Comparison of ENCODE assay signal across 9 cellular contexts in genomic region chr10:83448013-83448412, GRCh38.
"Had no signal": no experiment of that assay in that cellular context is flagged by ENCODE, and none has a peak within 500 bp of the region (broad histone marks: within the 10 kb centered on the region; RNA-seq: fewer than 3 reads in every experiment).

No MANE protein-coding gene starts in this region.

- H3K9ac ChIP-seq: KMS-11 had no signal

- H3K27ac ChIP-seq: HL-60, KMS-11 had no signal

- H3K4me3 Mint-ChIP-seq: GM23338, HFFc6 had no signal

- DNase-seq: H7, HFFc6, Karpas-422, KBM-7 had no signal

- H3K4me2 ChIP-seq: GM23338, KMS-11 had no signal

- H3K27ac Mint-ChIP-seq: HFFc6 had no signal

- H3K36me3 ChIP-seq: HAP-1 had no signal

- H3K4me1 ChIP-seq: HAP-1 had no signal

- H3K9me3 Mint-ChIP-seq: GM23338 had no signal

- H3K4me3 ChIP-seq: GM23338, HAP-1 had no signal

- ATAC-seq: GM23338, HCT116 had no signal

- H2AFZ ChIP-seq: GM23338 had no signal
